Comparison of ENCODE assay signal across 8 cellular contexts in the genomic region with DNA sequence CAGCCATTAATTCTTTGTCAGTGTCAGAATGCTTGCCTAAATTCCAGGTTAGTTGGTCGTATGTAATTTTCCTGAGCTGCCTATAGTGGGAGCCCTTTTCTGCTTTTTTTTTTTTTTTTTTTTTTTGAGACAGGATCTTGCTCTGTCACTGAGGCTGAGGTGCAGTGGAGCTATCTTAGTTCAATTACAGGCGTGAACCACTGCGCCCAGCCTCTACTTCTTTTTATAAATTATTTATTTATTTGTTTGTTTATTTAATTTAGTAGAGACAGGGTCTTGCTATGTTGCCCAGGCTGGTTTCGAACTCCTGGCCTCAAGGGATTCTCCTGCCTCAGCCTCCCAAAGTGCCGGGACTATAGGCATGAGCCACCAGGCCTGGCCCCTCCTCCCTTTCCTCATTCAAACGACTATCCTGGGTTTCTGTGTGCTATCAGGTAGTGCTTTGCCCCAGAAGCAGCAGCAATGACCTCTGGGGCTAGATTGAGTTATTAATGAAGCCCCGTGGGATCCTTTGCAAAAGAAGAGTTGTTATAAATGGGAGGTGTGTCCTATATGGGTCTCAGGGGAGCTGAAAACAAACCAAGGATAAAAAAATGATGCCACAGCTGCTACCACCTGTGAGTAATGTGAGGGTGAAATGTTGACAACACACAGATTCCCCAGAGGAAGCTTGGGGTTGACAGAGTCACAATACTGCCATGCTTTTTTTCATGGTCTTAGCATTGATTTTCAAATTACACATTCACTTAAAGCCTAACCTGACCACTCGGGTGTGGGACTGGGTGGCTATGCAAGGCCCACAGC. TPM values are rescaled to one million over a fixed set of nuclear protein-coding genes. Genes with fewer than 3 reads are reported as not detected.
DNase-seq lines count a peak whose midpoint lies in the region; ATAC-seq, FAIRE-seq and TF ChIP-seq lines count a peak whose summit lies in the region.

No MANE protein-coding gene starts in this region.

- no peak overlapping the region for H3K27ac Mint-ChIP-seq in activated B cell treated with CpG ODN at 0.5 μM for 24 hours

- H3K4me3 ChIP-seq in osteoblast (ENCODE audit: insufficient read depth, low read length) (no peak overlapping the region), sigmoid colon (no peak overlapping the region)

- peak; percentile 65 for TF ChIP-seq CTCF in GM12873 (IDR thresholded peaks at IDR 0.05; ENCODE audit: insufficient read depth, low read depth, low read length, missing control alignments)
- TF ChIP-seq CTCF in activated B cell treated with CpG ODN at 0.5 μM for 24 hours (IDR thresholded peaks at IDR 0.05) = no peak
- TF ChIP-seq CTCF in osteoblast (IDR thresholded peaks at IDR 0.05; ENCODE audit: extremely low read depth, low read depth, low read length) = peak; percentile 61
- TF ChIP-seq CTCF in sigmoid colon (IDR thresholded peaks at IDR 0.05) = no peak

- H3K36me3 ChIP-seq in osteoblast (ENCODE audit: insufficient read depth, low read length) (no peaks in the 10 kb centered on the region), sigmoid colon (no peaks in the 10 kb centered on the region)

- H3K4me2 ChIP-seq in osteoblast (ENCODE audit: insufficient read depth, low read length) = no peak overlapping the region

- H3K27ac ChIP-seq in osteoblast (ENCODE audit: low read depth, low read length) (no peak overlapping the region), sigmoid colon (no peak overlapping the region)

- intact Hi-C loops in activated B cell treated with CpG ODN at 0.5 μM for 24 hours (cut with micrococcal nuclease) (loop anchor here (5.0 kb wide), 3 partner anchors 93 to 378 kb away; partner anchors contain the start of gene INSM2), sigmoid colon (cut with DNase I) (no loop called here)

- DNase-seq in activated B cell treated with CpG ODN at 0.5 μM for 24 hours = no peak
- DNase-seq in osteoblast (ENCODE audit: insufficient read length, low spot score, missing footprints) = no peak
- no peak for DNase-seq in mucosa of gallbladder (ENCODE audit: low spot score)
- no peak for DNase-seq in H54 (ENCODE audit: insufficient read length, low spot score)
- no peak for DNase-seq in stimulated activated CD4-positive, alpha-beta T cell treated with anti-CD3 and anti-CD28 coated beads, Interleukin-2, amount 100 ng/mL, for 24 hours
- no peak for DNase-seq in sigmoid colon

- POLR2A ChIA-PET in activated B cell treated with CpG ODN at 0.5 μM for 24 hours (lab: Charles Lee) = interaction anchor here (1.6 kb wide), 1 partner anchor 35 kb away, joined by 13 read pairs; the partner anchor contains the start of gene NFKBIA

- TF ChIP-seq EP300 in Ishikawa (IDR thresholded peaks at IDR 0.05; ENCODE audit: borderline replicate concordance) (no peak), sigmoid colon (IDR thresholded peaks at IDR 0.05) (no peak)

- peak; percentile 60 for TF ChIP-seq RAD21 in Ishikawa (IDR thresholded peaks at IDR 0.05; ENCODE audit: low read depth)

- H3K36me3 Mint-ChIP-seq in activated B cell treated with CpG ODN at 0.5 μM for 24 hours (ENCODE audit: low read depth) = no peaks in the 10 kb centered on the region

- H3K27me3 Mint-ChIP-seq in activated B cell treated with CpG ODN at 0.5 μM for 24 hours = peaks cover 3% of the 10 kb centered on the region

- no peak overlapping the region for H3K4me3 Mint-ChIP-seq in activated B cell treated with CpG ODN at 0.5 μM for 24 hours

- TF ChIP-seq POLR2A in H54 (IDR thresholded peaks at IDR 0.05; ENCODE audit: low read depth, low read length) (no peak), sigmoid colon (IDR thresholded peaks at IDR 0.05) (no peak)

- peak; percentile 93 for ATAC-seq in activated B cell treated with CpG ODN at 0.5 μM for 24 hours (ENCODE audit: low read depth)

- H3K4me1 ChIP-seq in osteoblast (ENCODE audit: insufficient read depth, low read length) = no peaks in the 10 kb centered on the region
- no peaks in the 10 kb centered on the region for H3K4me1 ChIP-seq in sigmoid colon

- H3K27me3 ChIP-seq in osteoblast (ENCODE audit: insufficient read depth, low read length) = no peaks in the 10 kb centered on the region
- H3K27me3 ChIP-seq in sigmoid colon = no peaks in the 10 kb centered on the region

- CTCF ChIA-PET in activated B cell treated with CpG ODN at 0.5 μM for 24 hours (lab: Charles Lee) = interaction anchor here (0.7 to 1.5 kb wide), 3 partner anchors 17 to 248 kb away, joined by 3 to 7 read pairs (median 4); no protein-coding TSS in a partner anchor

- no peak for FAIRE-seq in H54 (lab: Jason Lieb, UNC)

- H3K79me2 ChIP-seq in osteoblast (ENCODE audit: insufficient read depth, low read length) = no peaks in the 10 kb centered on the region

- H2AFZ ChIP-seq in osteoblast (ENCODE audit: low read length) = no peak overlapping the region

- peaks cover 10% of the 10 kb centered on the region for H3K4me1 Mint-ChIP-seq in activated B cell treated with CpG ODN at 0.5 μM for 24 hours

- H4K20me1 ChIP-seq in osteoblast (ENCODE audit: insufficient read depth, low read length) = no peaks in the 10 kb centered on the region

- peaks cover 3% of the 10 kb centered on the region for H3K9me3 Mint-ChIP-seq in activated B cell treated with CpG ODN at 0.5 μM for 24 hours

- H3K9me3 ChIP-seq in osteoblast (ENCODE audit: low read depth, low read length) (no peaks in the 10 kb centered on the region), sigmoid colon (peaks cover 0 to under 1% (median 0%) of the 10 kb centered on the region in 4 donors)

- WGBS in sigmoid colon, 2 donors = 54 to 60% methylated on average over 8 of the region's 8 CpGs

TF ChIP-seq in Ishikawa, 13 proteins besides CTCF, POLR2A, EP300 and RAD21:
- no peak for TF ChIP-seq CEBPB (IDR thresholded peaks at IDR 0.05)
- no peak for TF ChIP-seq REST (IDR thresholded peaks at IDR 0.05; ENCODE audit: low read depth)
- no peak for TF ChIP-seq TEAD4 (IDR thresholded peaks at IDR 0.05)
- TF ChIP-seq, protein P1, sequence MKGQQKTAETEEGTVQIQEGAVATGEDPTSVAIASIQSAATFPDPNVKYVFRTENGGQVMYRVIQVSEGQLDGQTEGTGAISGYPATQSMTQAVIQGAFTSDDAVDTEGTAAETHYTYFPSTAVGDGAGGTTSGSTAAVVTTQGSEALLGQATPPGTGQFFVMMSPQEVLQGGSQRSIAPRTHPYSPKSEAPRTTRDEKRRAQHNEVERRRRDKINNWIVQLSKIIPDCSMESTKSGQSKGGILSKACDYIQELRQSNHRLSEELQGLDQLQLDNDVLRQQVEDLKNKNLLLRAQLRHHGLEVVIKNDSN (IDR thresholded peaks at IDR 0.05) = no peak
- no peak for TF ChIP-seq ZBTB7A (IDR thresholded peaks at IDR 0.05; ENCODE audit: low read depth)
- TF ChIP-seq EGR1 (IDR thresholded peaks at IDR 0.05) = no peak
- TF ChIP-seq, protein P2, sequence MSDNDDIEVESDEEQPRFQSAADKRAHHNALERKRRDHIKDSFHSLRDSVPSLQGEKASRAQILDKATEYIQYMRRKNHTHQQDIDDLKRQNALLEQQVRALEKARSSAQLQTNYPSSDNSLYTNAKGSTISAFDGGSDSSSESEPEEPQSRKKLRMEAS (IDR thresholded peaks at IDR 0.05) = no peak

RNA-seq across cellular contexts. Expression of gene NFKBIA, which starts 34.6 kb away (rescaled TPM):
- 480 and 515 TPM in 2 replicates for total RNA-seq in activated B cell treated with CpG ODN at 0.5 μM for 24 hours
- 43.6 and 51.0 TPM in 2 replicates for total RNA-seq in osteoblast
- total RNA-seq in mucosa of gallbladder = 74.8 TPM
- total RNA-seq in sigmoid colon = 100 to 1,000 TPM; 258 to 340 (median 289) TPM
- 100 to 1,000 TPM in 2 of 3 donors, 10 to 100 TPM in 1; 95.5 to 188 (median 158) TPM for polyA plus RNA-seq in sigmoid colon

Comparison
In these comparisons a context has a peak if more than half of its experiments do, and no peak if none do; other contexts are left out.
1. CTCF ChIP-seq: peak in GM12873 (single experiment) and osteoblast (single experiment); none in activated B cell treated with CpG ODN at 0.5 μM for 24 hours (single experiment) and sigmoid colon (0 of 4).